8 cellular contexts compared by ENCODE assay signal in the genomic region with DNA sequence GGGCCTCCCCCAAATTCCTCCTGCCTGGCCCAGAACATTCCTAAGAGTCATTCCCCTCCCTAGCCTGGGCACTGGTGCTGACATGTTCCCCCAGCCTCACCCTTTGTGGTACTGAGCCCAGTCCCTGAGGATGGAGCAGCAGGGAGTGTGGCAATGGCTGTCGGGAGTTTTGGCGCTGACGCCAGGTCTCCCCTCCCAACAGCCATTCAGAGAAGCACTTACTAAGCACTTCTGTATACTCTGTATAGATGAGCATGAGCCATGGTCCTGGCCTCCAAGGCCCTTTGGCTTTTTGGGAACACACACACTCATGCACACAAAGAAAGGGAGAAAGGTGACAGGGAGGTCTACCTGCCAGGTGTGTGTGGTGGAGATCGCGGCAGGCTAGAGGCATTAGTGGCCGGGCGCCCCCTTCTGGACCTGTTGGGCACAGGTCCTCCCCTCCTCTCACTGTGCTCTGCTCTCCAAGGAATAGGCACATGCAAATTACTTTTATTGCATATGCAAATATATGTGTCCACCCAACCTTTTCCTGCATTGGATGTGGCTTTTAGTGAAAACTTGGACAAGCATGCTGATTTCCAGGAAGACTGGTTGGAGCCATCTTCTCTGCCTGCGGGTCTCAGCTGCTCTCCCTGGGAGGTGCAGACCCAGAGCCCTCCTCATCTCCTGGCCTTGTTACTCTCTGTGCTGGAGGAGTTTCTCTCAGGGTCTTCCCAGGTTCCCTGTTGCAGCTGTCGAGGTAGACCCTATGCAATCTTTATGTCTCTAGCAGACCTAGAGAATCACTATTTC. TPM values are rescaled to one million over a fixed set of nuclear protein-coding genes. Genes with fewer than 3 reads are reported as not detected.
A peak's percentile ranks its signal among the peaks of the same experiment; 100 is the strongest.
DNase-seq lines count a peak whose midpoint lies in the region; ATAC-seq, FAIRE-seq and TF ChIP-seq lines count a peak whose summit lies in the region.

No MANE protein-coding gene starts in this region.

- no peak overlapping the region for H4K12ac ChIP-seq in trophoblast cell (ENCODE audit: low read depth, low read length)

- ATAC-seq in GM19463 (IDR thresholded peaks at IDR 0.05; ENCODE audit: unreplicated experiment) (no peak), GM19328 (IDR thresholded peaks at IDR 0.05; ENCODE audit: unreplicated experiment) (no peak)

- H3F3A ChIP-seq in OCI-LY1 (ENCODE audit: insufficient read depth, low read length): 0 out of 2 replicates have a peak, but pooled peaks cover 2% of the 10 kb centered on the region

- DNase-seq in AG04450 (ENCODE audit: low read depth, low spot score): no peak
- peak; percentile 54 for DNase-seq in GM18507 (ENCODE audit: extremely low spot score, insufficient read length, low read depth)
- peak; percentile 49 for DNase-seq in activated effector memory CD4-positive, alpha-beta T cell treated with Interleukin-2 at 50 U/mL for 16 hours
- DNase-seq in foreskin fibroblast: peak in 1 of 2 donors; percentile 62
- DNase-seq in trophoblast cell: peak; percentile 67 to 82

- CTCF ChIA-PET in AG04450 (lab: Charles Lee): interaction anchor here (0.7 to 1.3 kb wide), 3 partner anchors 56 to 158 kb away, joined by 3 to 5 read pairs (median 4); no protein-coding TSS in a partner anchor

- no peak overlapping the region for H3K9ac ChIP-seq in OCI-LY1 (ENCODE audit: low read length)
- H3K9ac ChIP-seq in trophoblast cell (ENCODE audit: low read length): peak overlapping the region; percentile 24

- H3K4me3 ChIP-seq in AG04450 (ENCODE audit: low read depth, low read length): no peak overlapping the region
- H3K4me3 ChIP-seq in OCI-LY1 (ENCODE audit: low read depth, low read length, poor library complexity, severe bottlenecking): no peak overlapping the region
- H3K4me3 ChIP-seq in foreskin fibroblast (ENCODE audit: low read depth in 1 of 2, low read length in 2 of 2): no peak overlapping the region
- H3K4me3 ChIP-seq in trophoblast cell (ENCODE audit: low read depth, low read length): peak overlapping the region; percentile 30

- no peak overlapping the region for H3K4ac ChIP-seq in trophoblast cell (ENCODE audit: low read depth, low read length)

- no peaks in the 10 kb centered on the region for H3K27me3 ChIP-seq in AG04450 (ENCODE audit: control insufficient read depth, insufficient read depth, low read length)
- no peaks in the 10 kb centered on the region for H3K27me3 ChIP-seq in OCI-LY1 (ENCODE audit: insufficient read depth, low read length)
- no peaks in the 10 kb centered on the region for H3K27me3 ChIP-seq in trophoblast cell (ENCODE audit: insufficient read depth, low read length)

- peaks cover 35% of the 10 kb centered on the region; the same call in 1 of the 2 replicates for H3K36me3 ChIP-seq in OCI-LY1 (ENCODE audit: insufficient read depth, low read length)
- H3K36me3 ChIP-seq in trophoblast cell (ENCODE audit: control insufficient read depth in 1 of 2, insufficient read depth in 2 of 2, low read length in 2 of 2): peaks cover 58 to 69% of the 10 kb centered on the region in 2 experiments

- no peak overlapping the region for H2BK120ac ChIP-seq in trophoblast cell (ENCODE audit: insufficient read depth, low read length, poor library complexity)

- H2AFZ ChIP-seq in OCI-LY1 (ENCODE audit: low read length) (no peak overlapping the region), trophoblast cell (ENCODE audit: insufficient read depth, low read length, poor library complexity) (no peak overlapping the region)

- no peak overlapping the region for H3K4me2 ChIP-seq in OCI-LY1 (ENCODE audit: low read length)
- H3K4me2 ChIP-seq in trophoblast cell (ENCODE audit: low read length): no peak overlapping the region

- no peaks in the 10 kb centered on the region for H3K79me1 ChIP-seq in trophoblast cell (ENCODE audit: low read length)

- H4K20me1 ChIP-seq in OCI-LY1 (ENCODE audit: insufficient read depth, low read length): no peaks in the 10 kb centered on the region

- no peak overlapping the region for H4K91ac ChIP-seq in trophoblast cell (ENCODE audit: low read depth, low read length)

- no peak overlapping the region for H2AK5ac ChIP-seq in trophoblast cell (ENCODE audit: low read length)

- FAIRE-seq in GM18507 (lab: Jason Lieb, UNC): peak; percentile 73

- no peak overlapping the region for H2BK12ac ChIP-seq in trophoblast cell (ENCODE audit: low read length)

- POLR2A ChIA-PET in AG04450 (lab: Yijun Ruan, JAX): no interaction called here

- no peaks in the 10 kb centered on the region for H3K9me2 ChIP-seq in OCI-LY1 (ENCODE audit: low read depth, low read length)

- H3K79me2 ChIP-seq in OCI-LY1 (ENCODE audit: insufficient read depth, low read length) (no peaks in the 10 kb centered on the region), trophoblast cell (ENCODE audit: control insufficient read depth, insufficient read depth, low read length, poor library complexity) (no peaks in the 10 kb centered on the region)

- H3K18ac ChIP-seq in trophoblast cell (ENCODE audit: low read length): no peak overlapping the region

- H2BK5ac ChIP-seq in trophoblast cell (ENCODE audit: low read depth, low read length, poor library complexity): no peak overlapping the region

- no peak overlapping the region for H3K23ac ChIP-seq in trophoblast cell (ENCODE audit: low read length)

- no peak overlapping the region for H4K8ac ChIP-seq in trophoblast cell (ENCODE audit: low read depth, low read length)

- H3K27ac ChIP-seq in AG04450 (ENCODE audit: low read depth, low read length) (no peak overlapping the region), OCI-LY1 (ENCODE audit: low read depth, low read length, poor library complexity, severe bottlenecking) (no peak overlapping the region), trophoblast cell (ENCODE audit: low read depth, low read length) (peak overlapping the region; percentile 18)

- peak; percentile 77 for TF ChIP-seq CTCF in AG04450 (IDR thresholded peaks at IDR 0.05; ENCODE audit: low read depth, low read length)
- TF ChIP-seq CTCF in OCI-LY1 (IDR thresholded peaks at IDR 0.05; ENCODE audit: low read length): peak; percentile 95
- peak; percentile 85 for TF ChIP-seq CTCF in foreskin fibroblast (IDR thresholded peaks at IDR 0.05; ENCODE audit: low read depth, low read length)

- no peak overlapping the region for H3K14ac ChIP-seq in trophoblast cell (ENCODE audit: low read length)

- WGBS in trophoblast cell (ENCODE audit: extremely low coverage, insufficient coverage, insufficient read length): no CpG with 5 or more reads among the region's 9 CpGs

- no peaks in the 10 kb centered on the region for H3K4me1 ChIP-seq in OCI-LY1 (ENCODE audit: insufficient read depth, low read length, severe bottlenecking)
- H3K4me1 ChIP-seq in trophoblast cell (ENCODE audit: control insufficient read depth in 1 of 2, insufficient read depth in 2 of 2, low read length in 2 of 2): no peaks in the 10 kb centered on the region

- H3K9me3 ChIP-seq in AG04450 (ENCODE audit: control insufficient read depth, insufficient read depth, low read length): no peaks in the 10 kb centered on the region
- no peaks in the 10 kb centered on the region for H3K9me3 ChIP-seq in OCI-LY1 (ENCODE audit: low read length)
- H3K9me3 ChIP-seq in trophoblast cell (ENCODE audit: insufficient read depth, low read depth, low read length): peaks cover under 1% of the 10 kb centered on the region

RNA-seq across cellular contexts. Expression of a gene that starts 17.4 kb away (rescaled TPM):
- polyA plus RNA-seq in AG04450 (2011; rRNA removed): 1.0 TPM in 2 replicates
- polyA minus RNA-seq in AG04450 (2011; rRNA and poly(A)+ RNA removed): 0.87 and 1.1 TPM in 2 replicates
- 0.47 and 0.49 TPM in 2 replicates for polyA plus RNA-seq in trophoblast cell (2013)

RNA-seq across cellular contexts. Expression of a gene that starts 20.9 kb away (rescaled TPM):
- polyA plus RNA-seq in AG04450 (2011; rRNA removed): 0.07 and 0.19 TPM in 2 replicates
- 0.17 and 0.46 TPM in 2 replicates for polyA minus RNA-seq in AG04450 (2011; rRNA and poly(A)+ RNA removed)
- polyA plus RNA-seq in trophoblast cell (2013): 0.22 and 0.34 TPM in 2 replicates

RNA-seq across cellular contexts. Expression of a gene that starts 48.8 kb away (rescaled TPM):
- 29.4 and 30.7 TPM in 2 replicates for polyA plus RNA-seq in AG04450 (2011; rRNA removed)
- polyA minus RNA-seq in AG04450 (2011; rRNA and poly(A)+ RNA removed): 46.8 and 50.7 TPM in 2 replicates
- 54.5 and 55.2 TPM in 2 replicates for polyA plus RNA-seq in trophoblast cell (2013)

RNA-seq across cellular contexts. Expression of a gene that starts 50.1 kb away (rescaled TPM):
- not detected in 2 replicates for polyA plus RNA-seq in AG04450 (2011; rRNA removed)
- not detected in 2 replicates for polyA minus RNA-seq in AG04450 (2011; rRNA and poly(A)+ RNA removed)
- polyA plus RNA-seq in trophoblast cell (2013): 0.05 and 0.14 TPM in 2 replicates

RNA-seq across cellular contexts. Expression of a gene that starts 57.9 kb away (rescaled TPM):
- polyA plus RNA-seq in AG04450 (2011; rRNA removed): 44.7 and 50.0 TPM in 2 replicates
- polyA minus RNA-seq in AG04450 (2011; rRNA and poly(A)+ RNA removed): 33.0 and 50.2 TPM in 2 replicates
- 36.6 and 37.7 TPM in 2 replicates for polyA plus RNA-seq in trophoblast cell (2013)
